1 cellular context compared by ENCODE assay signal in genomic region chr11:10808553-10809372, GRCh38.
TF ChIP-seq lines count a peak whose summit lies in the region.

Gene EIF4G2, minus strand, starts transcription at chr11:10808926.

TF ChIP-seq in HepG2, 621 proteins besides CTCF, POLR2A, EP300 and RAD21 (continued from another document and continues in another):
- TF ChIP-seq ZGPAT (CRISPR knock-in tag; IDR thresholded peaks at IDR 0.05), result peak; percentile 84
- TF ChIP-seq ERF (CRISPR knock-in tag; IDR thresholded peaks at IDR 0.05), result peak; percentile 53
- TF ChIP-seq ZNF430 (CRISPR knock-in tag; IDR thresholded peaks at IDR 0.05), result peak; percentile 81
- peak; percentile 58; the same call in 1 of the 2 replicates for TF ChIP-seq ZNF788 (CRISPR knock-in tag; IDR thresholded peaks at IDR 0.05; ENCODE audit: borderline replicate concordance)
- TF ChIP-seq, protein P1, sequence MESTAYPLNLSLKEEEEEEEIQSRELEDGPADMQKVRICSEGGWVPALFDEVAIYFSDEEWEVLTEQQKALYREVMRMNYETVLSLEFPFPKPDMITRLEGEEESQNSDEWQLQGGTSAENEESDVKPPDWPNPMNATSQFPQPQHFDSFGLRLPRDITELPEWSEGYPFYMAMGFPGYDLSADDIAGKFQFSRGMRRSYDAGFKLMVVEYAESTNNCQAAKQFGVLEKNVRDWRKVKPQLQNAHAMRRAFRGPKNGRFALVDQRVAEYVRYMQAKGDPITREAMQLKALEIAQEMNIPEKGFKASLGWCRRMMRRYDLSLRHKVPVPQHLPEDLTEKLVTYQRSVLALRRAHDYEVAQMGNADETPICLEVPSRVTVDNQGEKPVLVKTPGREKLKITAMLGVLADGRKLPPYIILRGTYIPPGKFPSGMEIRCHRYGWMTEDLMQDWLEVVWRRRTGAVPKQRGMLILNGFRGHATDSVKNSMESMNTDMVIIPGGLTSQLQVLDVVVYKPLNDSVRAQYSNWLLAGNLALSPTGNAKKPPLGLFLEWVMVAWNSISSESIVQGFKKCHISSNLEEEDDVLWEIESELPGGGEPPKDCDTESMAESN (CRISPR knock-in tag; conservative IDR thresholded peaks at IDR 0.05), result peak; percentile 59
- TF ChIP-seq ZNF431 (CRISPR knock-in tag; IDR thresholded peaks at IDR 0.05; ENCODE audit: borderline replicate concordance, low read depth), result 0 out of 2 replicates have a peak, but pooled peaks have one; percentile 77
- no peak; the same call in 1 of the 2 replicates for TF ChIP-seq ZNF503 (CRISPR knock-in tag; IDR thresholded peaks at IDR 0.05)
- TF ChIP-seq HINFP (CRISPR knock-in tag; IDR thresholded peaks at IDR 0.05; ENCODE audit: low read depth), result peak; percentile 92; the same call in 1 of the 2 replicates
- TF ChIP-seq, protein P2, sequence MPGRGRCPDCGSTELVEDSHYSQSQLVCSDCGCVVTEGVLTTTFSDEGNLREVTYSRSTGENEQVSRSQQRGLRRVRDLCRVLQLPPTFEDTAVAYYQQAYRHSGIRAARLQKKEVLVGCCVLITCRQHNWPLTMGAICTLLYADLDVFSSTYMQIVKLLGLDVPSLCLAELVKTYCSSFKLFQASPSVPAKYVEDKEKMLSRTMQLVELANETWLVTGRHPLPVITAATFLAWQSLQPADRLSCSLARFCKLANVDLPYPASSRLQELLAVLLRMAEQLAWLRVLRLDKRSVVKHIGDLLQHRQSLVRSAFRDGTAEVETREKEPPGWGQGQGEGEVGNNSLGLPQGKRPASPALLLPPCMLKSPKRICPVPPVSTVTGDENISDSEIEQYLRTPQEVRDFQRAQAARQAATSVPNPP (CRISPR knock-in tag; IDR thresholded peaks at IDR 0.05), result peak; percentile 40; the same call in 1 of the 2 replicates
- TF ChIP-seq ZNF639 (CRISPR knock-in tag; conservative IDR thresholded peaks at IDR 0.05), result peak; percentile 81; the same call in 1 of the 2 replicates
- no peak for TF ChIP-seq PPARG (CRISPR knock-in tag; conservative IDR thresholded peaks at IDR 0.05)
- peak; percentile 69; the same call in 1 of the 2 replicates for TF ChIP-seq ZNF264 (CRISPR knock-in tag; IDR thresholded peaks at IDR 0.05)
- TF ChIP-seq ZNF547 (CRISPR knock-in tag; IDR thresholded peaks at IDR 0.05), result peak; percentile 77; the same call in 1 of the 2 replicates
- TF ChIP-seq ZNF891 (CRISPR knock-in tag; IDR thresholded peaks at IDR 0.05), result peak; percentile 84
- peak; percentile 32; the same call in 1 of the 2 replicates for TF ChIP-seq ZBTB43 (CRISPR knock-in tag; conservative IDR thresholded peaks at IDR 0.05)
- TF ChIP-seq AHR (CRISPR knock-in tag; IDR thresholded peaks at IDR 0.05), result 0 out of 2 replicates have a peak, but pooled peaks have one; percentile 52
- no peak; the same call in 1 of the 2 replicates for TF ChIP-seq ZBTB42 (CRISPR knock-in tag; IDR thresholded peaks at IDR 0.05)
- TF ChIP-seq MEIS2 (CRISPR knock-in tag; IDR thresholded peaks at IDR 0.05), result peak; percentile 26
- no peak for TF ChIP-seq ZNF235 (CRISPR knock-in tag; IDR thresholded peaks at IDR 0.05; ENCODE audit: borderline replicate concordance)
- TF ChIP-seq, protein P3, sequence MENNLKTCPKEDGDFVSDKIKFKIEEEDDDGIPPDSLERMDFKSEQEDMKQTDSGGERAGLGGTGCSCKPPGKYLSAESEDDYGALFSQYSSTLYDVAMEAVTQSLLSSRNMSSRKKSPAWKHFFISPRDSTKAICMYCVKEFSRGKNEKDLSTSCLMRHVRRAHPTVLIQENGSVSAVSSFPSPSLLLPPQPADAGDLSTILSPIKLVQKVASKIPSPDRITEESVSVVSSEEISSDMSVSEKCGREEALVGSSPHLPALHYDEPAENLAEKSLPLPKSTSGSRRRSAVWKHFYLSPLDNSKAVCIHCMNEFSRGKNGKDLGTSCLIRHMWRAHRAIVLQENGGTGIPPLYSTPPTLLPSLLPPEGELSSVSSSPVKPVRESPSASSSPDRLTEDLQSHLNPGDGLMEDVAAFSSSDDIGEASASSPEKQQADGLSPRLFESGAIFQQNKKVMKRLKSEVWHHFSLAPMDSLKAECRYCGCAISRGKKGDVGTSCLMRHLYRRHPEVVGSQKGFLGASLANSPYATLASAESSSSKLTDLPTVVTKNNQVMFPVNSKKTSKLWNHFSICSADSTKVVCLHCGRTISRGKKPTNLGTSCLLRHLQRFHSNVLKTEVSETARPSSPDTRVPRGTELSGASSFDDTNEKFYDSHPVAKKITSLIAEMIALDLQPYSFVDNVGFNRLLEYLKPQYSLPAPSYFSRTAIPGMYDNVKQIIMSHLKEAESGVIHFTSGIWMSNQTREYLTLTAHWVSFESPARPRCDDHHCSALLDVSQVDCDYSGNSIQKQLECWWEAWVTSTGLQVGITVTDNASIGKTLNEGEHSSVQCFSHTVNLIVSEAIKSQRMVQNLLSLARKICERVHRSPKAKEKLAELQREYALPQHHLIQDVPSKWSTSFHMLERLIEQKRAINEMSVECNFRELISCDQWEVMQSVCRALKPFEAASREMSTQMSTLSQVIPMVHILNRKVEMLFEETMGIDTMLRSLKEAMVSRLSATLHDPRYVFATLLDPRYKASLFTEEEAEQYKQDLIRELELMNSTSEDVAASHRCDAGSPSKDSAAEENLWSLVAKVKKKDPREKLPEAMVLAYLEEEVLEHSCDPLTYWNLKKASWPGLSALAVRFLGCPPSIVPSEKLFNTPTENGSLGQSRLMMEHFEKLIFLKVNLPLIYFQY (CRISPR knock-in tag; IDR thresholded peaks at IDR 0.05; ENCODE audit: borderline replicate concordance), result no peak; the same call in 1 of the 2 replicates
- peak; percentile 99 for TF ChIP-seq DRAP1 (CRISPR knock-in tag; IDR thresholded peaks at IDR 0.05)
- TF ChIP-seq ZNF780A (CRISPR knock-in tag; IDR thresholded peaks at IDR 0.05), result peak; percentile 50; the same call in 1 of the 2 replicates
- no peak for TF ChIP-seq ZBTB14 (CRISPR knock-in tag; IDR thresholded peaks at IDR 0.05)
- TF ChIP-seq ZBTB8A (CRISPR knock-in tag; IDR thresholded peaks at IDR 0.05; ENCODE audit: borderline replicate concordance, low read depth), result peak; percentile 68; the same call in 1 of the 2 replicates
- peak; percentile 77; the same call in 1 of the 2 replicates for TF ChIP-seq ZNF556 (CRISPR knock-in tag; IDR thresholded peaks at IDR 0.05; ENCODE audit: borderline replicate concordance)
- TF ChIP-seq ZNF737 (CRISPR knock-in tag; IDR thresholded peaks at IDR 0.05; ENCODE audit: borderline replicate concordance), result 0 out of 2 replicates have a peak, but pooled peaks have one; percentile 55
- TF ChIP-seq ZFP1 (CRISPR knock-in tag; IDR thresholded peaks at IDR 0.05), result 0 out of 2 replicates have a peak, but pooled peaks have one; percentile 44
- TF ChIP-seq ZBTB21 (CRISPR knock-in tag; IDR thresholded peaks at IDR 0.05), result 0 out of 2 replicates have a peak, but pooled peaks have one; percentile 28
- peak; percentile 83 for TF ChIP-seq HOMEZ (CRISPR knock-in tag; IDR thresholded peaks at IDR 0.05; ENCODE audit: low read depth)
- peak; percentile 86 for TF ChIP-seq NRL (CRISPR knock-in tag; IDR thresholded peaks at IDR 0.05; ENCODE audit: borderline replicate concordance)
- TF ChIP-seq NFYB (CRISPR knock-in tag; IDR thresholded peaks at IDR 0.05), result peak; percentile 88
- TF ChIP-seq CHD2 (IDR thresholded peaks at IDR 0.05; ENCODE audit: low read depth, low read length), result peak; percentile 41; the same call in 1 of the 2 replicates
- TF ChIP-seq, protein P4, sequence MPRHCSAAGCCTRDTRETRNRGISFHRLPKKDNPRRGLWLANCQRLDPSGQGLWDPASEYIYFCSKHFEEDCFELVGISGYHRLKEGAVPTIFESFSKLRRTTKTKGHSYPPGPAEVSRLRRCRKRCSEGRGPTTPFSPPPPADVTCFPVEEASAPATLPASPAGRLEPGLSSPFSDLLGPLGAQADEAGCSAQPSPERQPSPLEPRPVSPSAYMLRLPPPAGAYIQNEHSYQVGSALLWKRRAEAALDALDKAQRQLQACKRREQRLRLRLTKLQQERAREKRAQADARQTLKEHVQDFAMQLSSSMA (CRISPR knock-in tag; IDR thresholded peaks at IDR 0.05), result peak; percentile 69
- TF ChIP-seq HNRNPL (IDR thresholded peaks at IDR 0.05; ENCODE audit: low read depth, low read length), result 0 out of 2 replicates have a peak, but pooled peaks have one; percentile 56
- TF ChIP-seq ZNF253 (CRISPR knock-in tag; IDR thresholded peaks at IDR 0.05; ENCODE audit: borderline replicate concordance), result no peak
- TF ChIP-seq, protein P5, sequence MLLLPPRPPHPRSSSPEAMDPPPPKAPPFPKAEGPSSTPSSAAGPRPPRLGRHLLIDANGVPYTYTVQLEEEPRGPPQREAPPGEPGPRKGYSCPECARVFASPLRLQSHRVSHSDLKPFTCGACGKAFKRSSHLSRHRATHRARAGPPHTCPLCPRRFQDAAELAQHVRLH (CRISPR knock-in tag; IDR thresholded peaks at IDR 0.05; ENCODE audit: borderline replicate concordance, low read depth), result peak; percentile 61; the same call in 1 of the 2 replicates
